ENCODE assay signal across 1 cellular context in genomic region chr3:146581080-146581601, GRCh38.
TF ChIP-seq lines count a peak whose summit lies in the region.

No MANE protein-coding gene starts in this region.

TF ChIP-seq in HepG2, 621 proteins besides CTCF, POLR2A, EP300 and RAD21 (continues in another document):
- no peak for TF ChIP-seq ZFP90 (CRISPR knock-in tag; IDR thresholded peaks at IDR 0.05; ENCODE audit: borderline replicate concordance)
- TF ChIP-seq SKIL (CRISPR knock-in tag; IDR thresholded peaks at IDR 0.05; ENCODE audit: borderline replicate concordance) = peak; percentile 63; the same call in 1 of the 2 replicates
- TF ChIP-seq BCL3 (CRISPR knock-in tag; IDR thresholded peaks at IDR 0.05) = no peak
- TF ChIP-seq ZBTB25 (CRISPR knock-in tag; IDR thresholded peaks at IDR 0.05) = peak; percentile 75; the same call in 1 of the 2 replicates
- peak; percentile 65; the same call in 1 of the 2 replicates for TF ChIP-seq HOMEZ (CRISPR knock-in tag; IDR thresholded peaks at IDR 0.05; ENCODE audit: low read depth)
- TF ChIP-seq ZNF816 (CRISPR knock-in tag; IDR thresholded peaks at IDR 0.05; ENCODE audit: borderline replicate concordance) = peak; percentile 53; the same call in 1 of the 2 replicates
- 0 out of 2 replicates have a peak, but pooled peaks have one; percentile 43 for TF ChIP-seq THYN1 (CRISPR knock-in tag; IDR thresholded peaks at IDR 0.05; ENCODE audit: borderline replicate concordance, low read depth)
- no peak for TF ChIP-seq SNAI1 (CRISPR knock-in tag; IDR thresholded peaks at IDR 0.05; ENCODE audit: borderline replicate concordance)
- no peak for TF ChIP-seq THAP7 (CRISPR knock-in tag; IDR thresholded peaks at IDR 0.05)
- peak; percentile 26; the same call in 1 of the 2 replicates for TF ChIP-seq HMG20B (CRISPR knock-in tag; conservative IDR thresholded peaks at IDR 0.05)
- peak; percentile 24; the same call in 1 of the 2 replicates for TF ChIP-seq ERF (CRISPR knock-in tag; IDR thresholded peaks at IDR 0.05)
- peak; percentile 43; the same call in 1 of the 2 replicates for TF ChIP-seq FOXK2 (IDR thresholded peaks at IDR 0.05)
- 0 out of 2 replicates have a peak, but pooled peaks have one; percentile 53 for TF ChIP-seq DRAP1 (CRISPR knock-in tag; IDR thresholded peaks at IDR 0.05)
- no peak for TF ChIP-seq ZFP36 (IDR thresholded peaks at IDR 0.05; ENCODE audit: borderline replicate concordance, low read depth, low read length, partially characterized antibody)
- TF ChIP-seq HMGXB3 (CRISPR knock-in tag; IDR thresholded peaks at IDR 0.05; ENCODE audit: borderline replicate concordance) = peak; percentile 45; the same call in 1 of the 2 replicates
- TF ChIP-seq MIER2 (CRISPR knock-in tag; IDR thresholded peaks at IDR 0.05) = 0 out of 2 replicates have a peak, but pooled peaks have one; percentile 48
- TF ChIP-seq KDM3A (CRISPR knock-in tag; IDR thresholded peaks at IDR 0.05; ENCODE audit: low read depth) = peak; percentile 32; the same call in 1 of the 2 replicates
- peak; percentile 17 for TF ChIP-seq TBL1XR1 (IDR thresholded peaks at IDR 0.05; ENCODE audit: borderline replicate concordance, low read length, partially characterized antibody)
- TF ChIP-seq YEATS2 (CRISPR knock-in tag; IDR thresholded peaks at IDR 0.05; ENCODE audit: borderline replicate concordance) = no peak
- peak; percentile 3; the same call in 1 of the 2 replicates for TF ChIP-seq DPF2 (CRISPR knock-in tag; IDR thresholded peaks at IDR 0.05; ENCODE audit: borderline replicate concordance, low read depth)
- peak; percentile 92 for TF ChIP-seq ISL2 (CRISPR knock-in tag; IDR thresholded peaks at IDR 0.05)
- TF ChIP-seq GMEB1 (CRISPR knock-in tag; IDR thresholded peaks at IDR 0.05; ENCODE audit: borderline replicate concordance) = 0 out of 2 replicates have a peak, but pooled peaks have one; percentile 22
- peak; percentile 85 for TF ChIP-seq RCOR2 (CRISPR knock-in tag; IDR thresholded peaks at IDR 0.05)
- TF ChIP-seq MIXL1 (CRISPR knock-in tag; IDR thresholded peaks at IDR 0.05) = peak; percentile 55; the same call in 1 of the 2 replicates
- 0 out of 2 replicates have a peak, but pooled peaks have one; percentile 19 for TF ChIP-seq TFAP4 (IDR thresholded peaks at IDR 0.05; ENCODE audit: borderline replicate concordance, low read depth)
- TF ChIP-seq MLX (CRISPR knock-in tag; IDR thresholded peaks at IDR 0.05) = peak; percentile 46; the same call in 1 of the 2 replicates
- TF ChIP-seq MAFK (conservative IDR thresholded peaks at IDR 0.05 in 1 of 2, IDR thresholded peaks at IDR 0.05 in 1 of 2; ENCODE audit: low read length in 2 of 2) = peak; percentile 10 to 54; a peak in 2 of 4 replicates
- TF ChIP-seq HOXD1 (CRISPR knock-in tag; IDR thresholded peaks at IDR 0.05) = 0 out of 2 replicates have a peak, but pooled peaks have one; percentile 60
- TF ChIP-seq NONO (IDR thresholded peaks at IDR 0.05) = no peak
- TF ChIP-seq NONO (CRISPR knock-in tag; conservative IDR thresholded peaks at IDR 0.05) = peak; percentile 64
- TF ChIP-seq ZNF768 (CRISPR knock-in tag; IDR thresholded peaks at IDR 0.05) = no peak
- peak; percentile 94 for TF ChIP-seq RERE (CRISPR knock-in tag; IDR thresholded peaks at IDR 0.05; ENCODE audit: low read depth)
- 0 out of 2 replicates have a peak, but pooled peaks have one; percentile 45 for TF ChIP-seq HDAC1 (CRISPR knock-in tag; IDR thresholded peaks at IDR 0.05)
- TF ChIP-seq TARDBP (CRISPR knock-in tag; IDR thresholded peaks at IDR 0.05) = peak; percentile 75; the same call in 1 of the 2 replicates
- peak; percentile 87 for TF ChIP-seq MED1 (CRISPR knock-in tag; IDR thresholded peaks at IDR 0.05)
